Comparison of ENCODE assay signal across 26 cellular contexts in genomic region chr5:6539060-6539459, GRCh38.
"Had no signal": no experiment of that assay in that cellular context is flagged by ENCODE, and none has a peak within 500 bp of the region (broad histone marks: within the 10 kb centered on the region; RNA-seq: fewer than 3 reads in every experiment).

No MANE protein-coding gene starts in this region.

- H3K27ac ChIP-seq: ascending aorta, cardiac muscle cell, VCaP had no signal

- H3K27me3 ChIP-seq: ascending aorta had no signal

- ATAC-seq: activated CD4-positive, alpha-beta T cell treated with anti-CD3 and anti-CD28 coated beads for 36 hours; activated CD8-positive, alpha-beta memory T cell treated with anti-CD3 and anti-CD28 coated beads, Interleukin-2, amount 10 ng/mL, durations not matched to agents 7 days and 5 days; activated CD8-positive, alpha-beta T cell treated with anti-CD3 and anti-CD28 coated beads, Interleukin-2, amount 10 ng/mL, durations not matched to agents 7 days and 5 days; activated naive CD8-positive, alpha-beta T cell treated with anti-CD3 and anti-CD28 coated beads, Interleukin-2, amount 50 U/mL, for 24 hours; T-helper 17 cell had no signal

- H3K9me3 ChIP-seq: ascending aorta had no signal

- H3K4me3 ChIP-seq: ascending aorta, cardiac muscle cell had no signal

- H3K36me3 ChIP-seq: ascending aorta, cardiac muscle cell had no signal

- DNase-seq: activated B cell treated with CpG ODN at 0.5 μM for 24 hours; activated CD4-positive, alpha-beta memory T cell treated with anti-CD3 and anti-CD28 coated beads, Interleukin-2, amount 10 ng/mL, durations not matched to agents 7 days and 5 days; activated CD4-positive, alpha-beta T cell treated with anti-CD3 and anti-CD28 coated beads for 1 hour; activated CD4-positive, alpha-beta T cell treated with anti-CD3 and anti-CD28 coated beads for 36 hours; activated CD4-positive, alpha-beta T cell treated with anti-CD3 and anti-CD28 coated beads for 48 hours; activated CD4-positive, alpha-beta T cell treated with anti-CD3 and anti-CD28 coated beads, Interleukin-2, amount 10 ng/mL, durations not matched to agents 7 days and 5 days; activated CD4-positive, alpha-beta T cell treated with anti-CD3 and anti-CD28 coated beads, Interleukin-2, amount 50 U/mL, for 48 hours; activated CD8-positive, alpha-beta memory T cell treated with anti-CD3 and anti-CD28 coated beads for 24 hours; activated CD8-positive, alpha-beta memory T cell treated with anti-CD3 and anti-CD28 coated beads, Interleukin-2, amount 10 ng/mL, durations not matched to agents 7 days and 5 days; activated CD8-positive, alpha-beta T cell treated with anti-CD3 and anti-CD28 coated beads, Interleukin-2, amount 10 ng/mL, durations not matched to agents 7 days and 5 days; activated effector memory CD4-positive, alpha-beta T cell treated with Interleukin-2 at 50 U/mL for 16 hours; activated gamma-delta T cell; activated naive CD4-positive, alpha-beta T cell treated with anti-CD3 and anti-CD28 coated beads, Interleukin-2, amount 10 ng/mL, durations not matched to agents 7 days and 5 days; activated naive CD4-positive, alpha-beta T cell treated with Interleukin-2 at 50 U/mL for 16 hours; activated naive CD8-positive, alpha-beta T cell treated with anti-CD3 and anti-CD28 coated beads, Interleukin-2, amount 10 ng/mL, durations not matched to agents 7 days and 5 days; activated naive CD8-positive, alpha-beta T cell treated with anti-CD3 and anti-CD28 coated beads, Interleukin-2, amount 50 U/mL, for 24 hours; activated T-cell treated with anti-CD3 and anti-CD28 coated beads, Interleukin-2, amount 50 U/mL, for 24 hours; activated T-cell treated with anti-CD3 and anti-CD28 coated beads, Interleukin-2, amount 50 U/mL, for 48 hours; amygdala; anterior cingulate cortex; caudate nucleus; cerebellar nuclear complex; T-helper 17 cell had no signal
